Comparison of ENCODE assay signal across 31 cellular contexts in the genomic region with DNA sequence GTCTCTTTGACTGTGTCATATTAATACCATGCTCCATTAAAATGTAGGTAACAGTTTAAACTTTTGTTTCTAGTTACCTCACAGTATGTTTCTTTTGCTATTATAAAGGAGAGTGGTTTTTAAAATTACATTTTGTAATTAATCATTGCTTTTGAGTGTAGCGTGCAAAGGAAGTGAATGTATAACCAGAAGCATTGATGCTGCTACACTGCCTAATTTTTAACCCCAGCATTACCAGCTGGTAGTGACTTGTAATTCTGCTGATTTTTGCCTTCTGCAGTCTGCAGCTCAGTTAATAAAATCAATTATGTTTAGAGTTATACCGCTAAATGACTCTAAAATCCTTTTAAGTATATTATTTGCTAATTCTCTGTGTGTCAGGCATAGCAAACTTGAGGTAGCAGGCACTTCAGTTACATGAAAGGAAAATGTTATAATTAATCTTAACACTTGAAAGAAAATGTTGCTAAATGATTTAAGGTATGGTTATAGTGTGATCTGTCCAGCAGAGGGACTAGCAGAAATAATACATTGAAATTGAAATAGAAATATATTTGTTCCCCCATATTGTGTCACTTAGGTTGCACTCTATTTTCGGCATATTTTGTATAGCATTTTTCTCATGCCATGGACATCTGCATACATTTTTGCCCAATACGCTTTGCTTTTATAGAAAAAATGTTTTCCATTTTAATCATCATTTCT.
A peak's percentile ranks its signal among the peaks of the same experiment; 100 is the strongest.
DNase-seq lines count a peak whose midpoint lies in the region; ATAC-seq, FAIRE-seq and TF ChIP-seq lines count a peak whose summit lies in the region.
"Had no signal": no experiment of that assay in that cellular context is flagged by ENCODE, and none has a peak within 500 bp of the region (broad histone marks: within the 10 kb centered on the region; RNA-seq: fewer than 3 reads in every experiment).

No MANE protein-coding gene starts in this region.

- TF ChIP-seq RAD21 in A549 (conservative IDR thresholded peaks at IDR 0.05 in 1 of 2, IDR thresholded peaks at IDR 0.05 in 1 of 2): 0 out of 5 replicates have a peak, but pooled peaks of 1 of the 2 experiments have one; percentile 17

- CTCF ChIA-PET in A549 (lab: Yijun Ruan, JAX): interaction anchor here (1.2 to 4.4 kb wide), 5 partner anchors 9 to 504 kb away, joined by 3 to 31 read pairs (median 4); no protein-coding TSS in a partner anchor

- peaks cover 36% of the 10 kb centered on the region for H3K9me3 Mint-ChIP-seq in HFFc6
- H3K9me3 Mint-ChIP-seq: stimulated activated naive CD8-positive, alpha-beta T cell treated with anti-CD3 and anti-CD28 coated beads, Interleukin-15, Interleukin-2, amounts not matched to agents 100 ng/mL and 50 ng/mL, for 24 hours had no signal

- no peaks in the 10 kb centered on the region for H3K9me3 ChIP-seq in A549
- H3K9me3 ChIP-seq in upper lobe of left lung: no peaks in the 10 kb centered on the region
- no peaks in the 10 kb centered on the region for H3K9me3 ChIP-seq in MG63
- H3K9me3 ChIP-seq: BLaER1 treated with 17β-estradiol and CSF1 and Interleukin-3, amounts not matched to agents 10 nM and 100 nM; Caco-2; esophagus muscularis mucosa; gastrocnemius medialis; left lung; thoracic aorta had no signal

- ATAC-seq in A549: no peak
- no peak for ATAC-seq in upper lobe of left lung (ENCODE audit: low FRiP score in 2 of 2)
- ATAC-seq: effector memory CD8-positive, alpha-beta T cell; gastrocnemius medialis; left lung had no signal

- no peak overlapping the region for H3K27ac Mint-ChIP-seq in HFFc6
- H3K27ac Mint-ChIP-seq: activated naive CD8-positive, alpha-beta T cell; effector memory CD8-positive, alpha-beta T cell; stimulated activated naive CD8-positive, alpha-beta T cell treated with anti-CD3 and anti-CD28 coated beads, Interleukin-15, Interleukin-2, amounts not matched to agents 100 ng/mL and 50 ng/mL, for 24 hours had no signal

- TF ChIP-seq EP300 in A549 (IDR thresholded peaks at IDR 0.05): no peak
- TF ChIP-seq EP300 in upper lobe of left lung (IDR thresholded peaks at IDR 0.05): no peak

- H3K27me3 ChIP-seq in kidney epithelial cell (ENCODE audit: control insufficient read depth, insufficient read depth, low read length): no peaks in the 10 kb centered on the region
- no peaks in the 10 kb centered on the region for H3K27me3 ChIP-seq in upper lobe of left lung
- H3K27me3 ChIP-seq in MG63: no peaks in the 10 kb centered on the region
- H3K27me3 ChIP-seq: BLaER1 treated with 17β-estradiol and CSF1 and Interleukin-3, amounts not matched to agents 10 nM and 100 nM; esophagus muscularis mucosa; gastrocnemius medialis; left lung had no signal

- DNase-seq in A549 (ENCODE audit: low read depth in 1 of 2, low spot score in 1 of 2): peak in 1 of 2 experiments; percentile 1
- DNase-seq in HFFc6: no peak
- DNase-seq in kidney epithelial cell (ENCODE audit: low read depth): no peak
- no peak for DNase-seq in upper lobe of left lung
- DNase-seq in kidney glomerular epithelial cell (lab: John Stamatoyannopoulos, UW): no peak
- no peak for DNase-seq in NCI-H2171 (lab: John Stamatoyannopoulos, UW)
- DNase-seq in MG63: no peak
- DNase-seq: ACHN; activated effector memory CD4-positive, alpha-beta T cell treated with Interleukin-2 at 50 U/mL for 16 hours; activated T-cell treated with anti-CD3 and anti-CD28 coated beads for 4 hours; aorta; Caco-2; DMS79 treated with DMSO at 0.1 percent for 48 hours; effector memory CD8-positive, alpha-beta T cell; gastrocnemius medialis; H7; hippocampal formation; KBM-7; left lung; NCI-H526; occipital lobe had no signal

- no peak overlapping the region for H3K4me3 Mint-ChIP-seq in HFFc6
- H3K4me3 Mint-ChIP-seq: activated naive CD8-positive, alpha-beta T cell; effector memory CD8-positive, alpha-beta T cell; stimulated activated naive CD8-positive, alpha-beta T cell treated with anti-CD3 and anti-CD28 coated beads, Interleukin-15, Interleukin-2, amounts not matched to agents 100 ng/mL and 50 ng/mL, for 24 hours had no signal

- no peaks in the 10 kb centered on the region for H3K4me1 ChIP-seq in A549
- H3K4me1 ChIP-seq in upper lobe of left lung: no peaks in the 10 kb centered on the region
- H3K4me1 ChIP-seq: BLaER1 treated with 17β-estradiol and CSF1 and Interleukin-3, amounts not matched to agents 10 nM and 100 nM; Caco-2; esophagus muscularis mucosa; gastrocnemius medialis; left lung had no signal

- H3K36me3 ChIP-seq in kidney epithelial cell (ENCODE audit: control insufficient read depth, insufficient read depth, low read length) (no peaks in the 10 kb centered on the region), upper lobe of left lung (no peaks in the 10 kb centered on the region), MG63 (no peaks in the 10 kb centered on the region)
- H3K36me3 ChIP-seq: BLaER1 treated with 17β-estradiol and CSF1 and Interleukin-3, amounts not matched to agents 10 nM and 100 nM; cardiac muscle cell; esophagus muscularis mucosa; gastrocnemius medialis; left lung; thoracic aorta had no signal

- H3K27me3 Mint-ChIP-seq in HFFc6 (ENCODE audit: insufficient read depth): no peaks in the 10 kb centered on the region; the same call in 1 of the 2 replicates
- H3K27me3 Mint-ChIP-seq: activated naive CD8-positive, alpha-beta T cell; effector memory CD8-positive, alpha-beta T cell; stimulated activated naive CD8-positive, alpha-beta T cell treated with anti-CD3 and anti-CD28 coated beads, Interleukin-15, Interleukin-2, amounts not matched to agents 100 ng/mL and 50 ng/mL, for 24 hours had no signal

- TF ChIP-seq CTCF in A549 (IDR thresholded peaks at IDR 0.05): no peak; the same call in 2 of the 3 replicates
- peak; percentile 28 for TF ChIP-seq CTCF in HFFc6 (IDR thresholded peaks at IDR 0.05)
- peak; percentile 22; the same call in 1 of the 2 replicates for TF ChIP-seq CTCF in VCaP (conservative IDR thresholded peaks at IDR 0.05)
- TF ChIP-seq CTCF in kidney epithelial cell (IDR thresholded peaks at IDR 0.05; ENCODE audit: insufficient read depth, low read length, poor library complexity, severe bottlenecking): peak; percentile 2
- no peak for TF ChIP-seq CTCF in upper lobe of left lung (IDR thresholded peaks at IDR 0.05)

- WGBS in A549 (ENCODE audit: missing lambda C conversion rate): 21% methylated on average over 4 of the region's 4 CpGs
- 60 to 62% methylated on average over 4 of the region's 4 CpGs for WGBS in upper lobe of left lung, 2 donors

- H3K4me1 Mint-ChIP-seq in HFFc6 (ENCODE audit: low read depth): no peaks in the 10 kb centered on the region

- TF ChIP-seq POLR2A in A549 (IDR thresholded peaks at IDR 0.05; ENCODE audit: low read length): no peak
- TF ChIP-seq POLR2A in upper lobe of left lung (IDR thresholded peaks at IDR 0.05): no peak

- H3K36me3 Mint-ChIP-seq in HFFc6 (ENCODE audit: low read depth): no peaks in the 10 kb centered on the region; the same call in 1 of the 2 replicates
- H3K36me3 Mint-ChIP-seq: activated naive CD8-positive, alpha-beta T cell had no signal

- POLR2A ChIA-PET in A549 (lab: Yijun Ruan, JAX): no interaction called here

- H3K4me2 ChIP-seq in A549: no peak overlapping the region
- H3K4me2 ChIP-seq: BLaER1 treated with 17β-estradiol and CSF1 and Interleukin-3, amounts not matched to agents 10 nM and 100 nM had no signal

- H3K27ac ChIP-seq in A549 (no peak overlapping the region), VCaP (no peak overlapping the region), upper lobe of left lung (no peak overlapping the region)
- H3K27ac ChIP-seq: BLaER1 treated with 17β-estradiol and CSF1 and Interleukin-3, amounts not matched to agents 10 nM and 100 nM; cardiac muscle cell; coronary artery; esophagus muscularis mucosa; gastrocnemius medialis; left lung; RWPE1; thoracic aorta had no signal

- no peak for FAIRE-seq in A549 (lab: Jason Lieb, UNC)
- FAIRE-seq: HTR-8/SVneo had no signal

- H3K4me3 ChIP-seq in A549: no peak overlapping the region
- H3K4me3 ChIP-seq in kidney epithelial cell (ENCODE audit: low read depth, low read length): no peak overlapping the region
- no peak overlapping the region for H3K4me3 ChIP-seq in upper lobe of left lung
- no peak overlapping the region for H3K4me3 ChIP-seq in MG63
- H3K4me3 ChIP-seq: BLaER1 treated with 17β-estradiol and CSF1 and Interleukin-3, amounts not matched to agents 10 nM and 100 nM; cardiac muscle cell; coronary artery; esophagus muscularis mucosa; gastrocnemius medialis; left lung; thoracic aorta had no signal

TF ChIP-seq in A549, 52 proteins besides CTCF, POLR2A, EP300 and RAD21:
- TF ChIP-seq SMC3 (IDR thresholded peaks at IDR 0.05) (0 out of 3 replicates have a peak, but pooled peaks have one; percentile 25), PHF8 (IDR thresholded peaks at IDR 0.05; ENCODE audit: borderline replicate concordance, low read depth) (no peak)
- TF ChIP-seq, protein P1, sequence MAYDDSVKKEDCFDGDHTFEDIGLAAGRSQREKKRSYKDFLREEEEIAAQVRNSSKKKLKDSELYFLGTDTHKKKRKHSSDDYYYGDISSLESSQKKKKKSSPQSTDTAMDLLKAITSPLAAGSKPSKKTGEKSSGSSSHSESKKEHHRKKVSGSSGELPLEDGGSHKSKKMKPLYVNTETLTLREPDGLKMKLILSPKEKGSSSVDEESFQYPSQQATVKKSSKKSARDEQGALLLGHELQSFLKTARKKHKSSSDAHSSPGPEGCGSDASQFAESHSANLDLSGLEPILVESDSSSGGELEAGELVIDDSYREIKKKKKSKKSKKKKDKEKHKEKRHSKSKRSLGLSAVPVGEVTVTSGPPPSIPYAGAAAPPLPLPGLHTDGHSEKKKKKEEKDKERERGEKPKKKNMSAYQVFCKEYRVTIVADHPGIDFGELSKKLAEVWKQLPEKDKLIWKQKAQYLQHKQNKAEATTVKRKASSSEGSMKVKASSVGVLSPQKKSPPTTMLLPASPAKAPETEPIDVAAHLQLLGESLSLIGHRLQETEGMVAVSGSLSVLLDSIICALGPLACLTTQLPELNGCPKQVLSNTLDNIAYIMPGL (CRISPR knock-in tag; IDR thresholded peaks at IDR 0.05; ENCODE audit: borderline replicate concordance): no peak

Comparison
In these comparisons a context has a peak if more than half of its experiments do, and no peak if none do; other contexts are left out.
1. CTCF ChIP-seq: peak in HFFc6 (single experiment), VCaP (single experiment) and kidney epithelial cell (single experiment); none in A549 (single experiment) and upper lobe of left lung (0 of 6).